Comparison of ENCODE assay signal across 9 cellular contexts in the genomic region with DNA sequence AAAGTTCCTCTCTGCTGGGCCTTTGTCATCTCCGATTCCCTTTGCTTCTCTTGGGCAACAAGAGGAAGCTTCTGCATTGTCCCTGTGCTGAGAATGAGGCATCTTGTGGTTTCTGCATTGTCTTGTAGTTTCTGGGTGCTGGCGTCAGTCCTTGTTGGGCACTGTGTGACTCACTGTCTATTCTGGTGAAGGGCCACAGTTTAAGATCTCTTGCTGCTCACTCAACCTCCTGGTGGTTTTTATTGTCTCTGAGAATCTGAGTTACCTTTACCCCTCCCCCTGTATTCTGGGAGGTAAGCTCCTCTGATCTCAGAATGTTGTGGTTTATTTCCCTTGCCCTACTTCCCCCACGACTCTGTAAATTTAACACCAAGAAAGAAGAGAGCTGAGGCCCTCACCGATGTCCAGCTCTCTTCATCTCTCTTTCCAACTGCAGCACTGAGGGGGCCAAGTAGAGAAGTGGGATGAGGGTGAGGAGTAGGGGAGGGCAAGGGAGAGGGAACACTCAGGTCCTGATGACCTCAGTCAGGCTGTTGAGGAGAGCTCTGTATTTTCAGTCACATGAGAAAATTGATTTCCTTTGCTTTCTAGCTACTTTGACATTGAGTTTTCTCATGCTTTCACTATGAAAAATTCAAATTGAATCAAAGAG.
DNase-seq lines count a peak whose midpoint lies in the region.
"Had no signal": no experiment of that assay in that cellular context is flagged by ENCODE, and none has a peak within 500 bp of the region (broad histone marks: within the 10 kb centered on the region; RNA-seq: fewer than 3 reads in every experiment).

No MANE protein-coding gene starts in this region.

- peak; percentile 92 for DNase-seq in EL
- DNase-seq in HK-2 (ENCODE audit: unreplicated experiment), result peak; percentile 84
- peak; percentile 42 for DNase-seq in SKM-1 (lab: John Stamatoyannopoulos, UW; ENCODE audit: unreplicated experiment)
- DNase-seq in iPS DF 4.7 (ENCODE audit: extremely low read depth, low spot score), result peak; percentile 22
- no peak for DNase-seq in occipital lobe (lab: John Stamatoyannopoulos, UW)
- no peak for DNase-seq in stimulated activated CD4-positive, alpha-beta T cell treated with anti-CD3 and anti-CD28 coated beads, Interleukin-2, amount 100 ng/mL, for 24 hours
- DNase-seq in posterior vena cava (ENCODE audit: low spot score), result no peak
- DNase-seq in activated effector memory CD4-positive, alpha-beta T cell treated with anti-CD3 and anti-CD28 coated beads, Interleukin-2, amount 50 U/mL, for 16 hours, result no peak
- DNase-seq: Peyer's patch had no signal

- intact Hi-C loops in posterior vena cava (cut with DNase I), result no loop called here

Comparison
In these comparisons a context has a peak if more than half of its experiments do, and no peak if none do; other contexts are left out.
1. DNase-seq: peak in EL (single experiment), HK-2 (single experiment), SKM-1 (single experiment) and iPS DF 4.7 (single experiment); none in occipital lobe (single experiment), stimulated activated CD4-positive, alpha-beta T cell treated with anti-CD3 and anti-CD28 coated beads, Interleukin-2, amount 100 ng/mL, for 24 hours (0 of 2), posterior vena cava (single experiment) and activated effector memory CD4-positive, alpha-beta T cell treated with anti-CD3 and anti-CD28 coated beads, Interleukin-2, amount 50 U/mL, for 16 hours (single experiment).